Comparison of ENCODE assay signal across 1 cellular context in the genomic region with DNA sequence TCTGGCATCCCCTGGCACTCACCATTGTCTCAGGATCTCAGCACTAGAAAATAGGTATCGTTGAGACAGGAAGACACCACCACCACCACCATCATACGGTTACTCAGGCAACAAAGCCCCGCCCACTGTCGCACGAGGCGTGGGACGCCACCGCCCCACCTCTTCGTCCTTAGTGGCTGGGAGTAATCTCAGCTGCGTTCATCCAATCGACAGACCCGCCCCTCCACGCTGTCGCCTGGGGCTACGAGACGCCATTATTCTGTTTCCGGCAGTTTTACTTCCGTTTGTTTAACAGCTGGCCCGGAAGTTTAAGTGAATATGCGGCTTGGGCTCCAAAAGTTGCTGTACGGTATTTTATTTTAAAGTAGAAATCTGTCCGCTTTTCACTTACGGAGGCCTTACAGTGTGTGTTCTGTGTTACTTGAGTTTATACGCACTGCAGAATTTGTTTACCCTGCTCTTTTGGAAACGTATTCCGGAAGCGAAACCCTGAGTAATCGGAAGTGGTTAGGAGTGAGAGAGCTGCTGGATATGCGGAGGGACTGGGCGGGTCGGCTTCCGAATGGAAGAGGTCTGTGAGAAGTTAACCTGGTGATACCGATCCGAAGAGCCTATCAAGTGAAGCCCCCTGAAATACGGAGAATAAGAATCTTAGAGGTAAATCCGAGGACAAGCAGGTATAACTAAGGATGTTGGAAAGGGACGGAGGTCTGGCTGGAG.
TF ChIP-seq lines count a peak whose summit lies in the region.

A gene with protein sequence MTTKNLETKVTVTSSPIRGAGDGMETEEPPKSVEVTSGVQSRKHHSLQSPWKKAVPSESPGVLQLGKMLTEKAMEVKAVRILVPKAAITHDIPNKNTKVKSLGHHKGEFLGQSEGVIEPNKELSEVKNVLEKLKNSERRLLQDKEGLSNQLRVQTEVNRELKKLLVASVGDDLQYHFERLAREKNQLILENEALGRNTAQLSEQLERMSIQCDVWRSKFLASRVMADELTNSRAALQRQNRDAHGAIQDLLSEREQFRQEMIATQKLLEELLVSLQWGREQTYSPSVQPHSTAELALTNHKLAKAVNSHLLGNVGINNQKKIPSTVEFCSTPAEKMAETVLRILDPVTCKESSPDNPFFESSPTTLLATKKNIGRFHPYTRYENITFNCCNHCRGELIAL (plus strand): TSS at position 510 of the 720 bp plus-strand sequence. CDS start 1,328 bp downstream, outside the sequence.
A gene with protein sequence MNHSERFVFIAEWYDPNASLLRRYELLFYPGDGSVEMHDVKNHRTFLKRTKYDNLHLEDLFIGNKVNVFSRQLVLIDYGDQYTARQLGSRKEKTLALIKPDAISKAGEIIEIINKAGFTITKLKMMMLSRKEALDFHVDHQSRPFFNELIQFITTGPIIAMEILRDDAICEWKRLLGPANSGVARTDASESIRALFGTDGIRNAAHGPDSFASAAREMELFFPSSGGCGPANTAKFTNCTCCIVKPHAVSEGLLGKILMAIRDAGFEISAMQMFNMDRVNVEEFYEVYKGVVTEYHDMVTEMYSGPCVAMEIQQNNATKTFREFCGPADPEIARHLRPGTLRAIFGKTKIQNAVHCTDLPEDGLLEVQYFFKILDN (minus strand): TSS at position 112 of the 720 bp plus-strand sequence. CDS start 87 bp downstream, at position 25.

TF ChIP-seq in HEK293, 187 proteins besides CTCF, POLR2A, EP300 and RAD21 (continued from another document and continues in another):
- TF ChIP-seq ZNF394 (tag by site-specific recombination; IDR thresholded peaks at IDR 0.05; ENCODE audit: borderline replicate concordance) = peak; percentile 63; the same call in 1 of the 2 replicates
- TF ChIP-seq, protein P1, sequence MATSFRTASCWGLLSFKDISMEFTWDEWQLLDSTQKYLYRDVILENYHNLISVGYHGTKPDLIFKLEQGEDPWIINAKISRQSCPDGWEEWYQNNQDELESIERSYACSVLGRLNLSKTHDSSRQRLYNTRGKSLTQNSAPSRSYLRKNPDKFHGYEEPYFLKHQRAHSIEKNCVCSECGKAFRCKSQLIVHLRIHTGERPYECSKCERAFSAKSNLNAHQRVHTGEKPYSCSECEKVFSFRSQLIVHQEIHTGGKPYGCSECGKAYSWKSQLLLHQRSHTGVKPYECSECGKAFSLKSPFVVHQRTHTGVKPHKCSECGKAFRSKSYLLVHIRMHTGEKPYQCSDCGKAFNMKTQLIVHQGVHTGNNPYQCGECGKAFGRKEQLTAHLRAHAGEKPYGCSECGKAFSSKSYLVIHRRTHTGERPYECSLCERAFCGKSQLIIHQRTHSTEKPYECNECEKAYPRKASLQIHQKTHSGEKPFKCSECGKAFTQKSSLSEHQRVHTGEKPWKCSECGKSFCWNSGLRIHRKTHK (tag by site-specific recombination; IDR thresholded peaks at IDR 0.05) = no peak
- peak; percentile 94 for TF ChIP-seq SP2 (tag by site-specific recombination; IDR thresholded peaks at IDR 0.05)
- TF ChIP-seq ZBTB21 (tag by site-specific recombination; IDR thresholded peaks at IDR 0.05) = peak; percentile 71
- TF ChIP-seq ZNF2 (tag by site-specific recombination; IDR thresholded peaks at IDR 0.05) = peak; percentile 73
- TF ChIP-seq ZNF175 (tag by site-specific recombination; IDR thresholded peaks at IDR 0.05) = no peak
- TF ChIP-seq, protein P2, sequence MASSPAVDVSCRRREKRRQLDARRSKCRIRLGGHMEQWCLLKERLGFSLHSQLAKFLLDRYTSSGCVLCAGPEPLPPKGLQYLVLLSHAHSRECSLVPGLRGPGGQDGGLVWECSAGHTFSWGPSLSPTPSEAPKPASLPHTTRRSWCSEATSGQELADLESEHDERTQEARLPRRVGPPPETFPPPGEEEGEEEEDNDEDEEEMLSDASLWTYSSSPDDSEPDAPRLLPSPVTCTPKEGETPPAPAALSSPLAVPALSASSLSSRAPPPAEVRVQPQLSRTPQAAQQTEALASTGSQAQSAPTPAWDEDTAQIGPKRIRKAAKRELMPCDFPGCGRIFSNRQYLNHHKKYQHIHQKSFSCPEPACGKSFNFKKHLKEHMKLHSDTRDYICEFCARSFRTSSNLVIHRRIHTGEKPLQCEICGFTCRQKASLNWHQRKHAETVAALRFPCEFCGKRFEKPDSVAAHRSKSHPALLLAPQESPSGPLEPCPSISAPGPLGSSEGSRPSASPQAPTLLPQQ (tag by site-specific recombination; IDR thresholded peaks at IDR 0.05) = peak; percentile 57; the same call in 1 of the 2 replicates
- TF ChIP-seq, protein P3, sequence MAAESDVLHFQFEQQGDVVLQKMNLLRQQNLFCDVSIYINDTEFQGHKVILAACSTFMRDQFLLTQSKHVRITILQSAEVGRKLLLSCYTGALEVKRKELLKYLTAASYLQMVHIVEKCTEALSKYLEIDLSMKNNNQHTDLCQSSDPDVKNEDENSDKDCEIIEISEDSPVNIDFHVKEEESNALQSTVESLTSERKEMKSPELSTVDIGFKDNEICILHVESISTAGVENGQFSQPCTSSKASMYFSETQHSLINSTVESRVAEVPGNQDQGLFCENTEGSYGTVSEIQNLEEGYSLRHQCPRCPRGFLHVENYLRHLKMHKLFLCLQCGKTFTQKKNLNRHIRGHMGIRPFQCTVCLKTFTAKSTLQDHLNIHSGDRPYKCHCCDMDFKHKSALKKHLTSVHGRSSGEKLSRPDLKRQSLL (tag by site-specific recombination; IDR thresholded peaks at IDR 0.05) = 0 out of 2 replicates have a peak, but pooled peaks have one; percentile 7
- TF ChIP-seq ZNF501 (tag by site-specific recombination; IDR thresholded peaks at IDR 0.05) = peak; percentile 71
- TF ChIP-seq ZBTB26 (tag by site-specific recombination; optimal IDR thresholded peaks at IDR 0.05) = peak; percentile 4
- TF ChIP-seq ZNF114 (tag by site-specific recombination; IDR thresholded peaks at IDR 0.05) = no peak
- peak; percentile 91 for TF ChIP-seq KLF10 (tag by site-specific recombination; IDR thresholded peaks at IDR 0.05)
- TF ChIP-seq ZNF366 (tag by site-specific recombination; conservative IDR thresholded peaks at IDR 0.05) = peak; percentile 91
- TF ChIP-seq ZFP37 (tag by site-specific recombination; IDR thresholded peaks at IDR 0.05) = 0 out of 2 replicates have a peak, but pooled peaks have one; percentile 23
- peak; percentile 96 for TF ChIP-seq ZNF629 (tag by site-specific recombination; IDR thresholded peaks at IDR 0.05)
- TF ChIP-seq ZNF248 (tag by site-specific recombination; IDR thresholded peaks at IDR 0.05) = no peak
- peak; percentile 31; the same call in 1 of the 2 replicates for TF ChIP-seq ZNF324 (tag by site-specific recombination; IDR thresholded peaks at IDR 0.05)
- TF ChIP-seq ZNF664 (tag by site-specific recombination; IDR thresholded peaks at IDR 0.05) = 0 out of 2 replicates have a peak, but pooled peaks have one; percentile 19
- TF ChIP-seq ZNF221 (tag by site-specific recombination; IDR thresholded peaks at IDR 0.05; ENCODE audit: borderline replicate concordance) = no peak
- TF ChIP-seq GLIS1 (tag by site-specific recombination; IDR thresholded peaks at IDR 0.05) = no peak
- TF ChIP-seq MYNN (tag by site-specific recombination; IDR thresholded peaks at IDR 0.05; ENCODE audit: borderline replicate concordance) = no peak
- TF ChIP-seq ZSCAN30 (tag by site-specific recombination; IDR thresholded peaks at IDR 0.05) = peak; percentile 91
- no peak for TF ChIP-seq ZNF18 (tag by site-specific recombination; IDR thresholded peaks at IDR 0.05)
- no peak for TF ChIP-seq SCRT1 (tag by site-specific recombination; IDR thresholded peaks at IDR 0.05; ENCODE audit: borderline replicate concordance)
- TF ChIP-seq ZNF513 (tag by site-specific recombination; IDR thresholded peaks at IDR 0.05) = no peak
- TF ChIP-seq KLF1 (tag by site-specific recombination; IDR thresholded peaks at IDR 0.05) = peak; percentile 90
- TF ChIP-seq ZBTB17 (tag by site-specific recombination; IDR thresholded peaks at IDR 0.05) = peak; percentile 76
- TF ChIP-seq ZNF350 (tag by site-specific recombination; IDR thresholded peaks at IDR 0.05) = peak; percentile 91
- peak; percentile 60 for TF ChIP-seq ZEB2 (tag by site-specific recombination; IDR thresholded peaks at IDR 0.05)
- TF ChIP-seq ZNF843 (tag by site-specific recombination; IDR thresholded peaks at IDR 0.05) = peak; percentile 58; the same call in 1 of the 2 replicates
- 0 out of 2 replicates have a peak, but pooled peaks have one; percentile 49 for TF ChIP-seq ZBTB48 (tag by site-specific recombination; IDR thresholded peaks at IDR 0.05)
- peak; percentile 100 for TF ChIP-seq ZNF518A (tag by site-specific recombination; conservative IDR thresholded peaks at IDR 0.05; ENCODE audit: low read depth)
- TF ChIP-seq, protein P4, sequence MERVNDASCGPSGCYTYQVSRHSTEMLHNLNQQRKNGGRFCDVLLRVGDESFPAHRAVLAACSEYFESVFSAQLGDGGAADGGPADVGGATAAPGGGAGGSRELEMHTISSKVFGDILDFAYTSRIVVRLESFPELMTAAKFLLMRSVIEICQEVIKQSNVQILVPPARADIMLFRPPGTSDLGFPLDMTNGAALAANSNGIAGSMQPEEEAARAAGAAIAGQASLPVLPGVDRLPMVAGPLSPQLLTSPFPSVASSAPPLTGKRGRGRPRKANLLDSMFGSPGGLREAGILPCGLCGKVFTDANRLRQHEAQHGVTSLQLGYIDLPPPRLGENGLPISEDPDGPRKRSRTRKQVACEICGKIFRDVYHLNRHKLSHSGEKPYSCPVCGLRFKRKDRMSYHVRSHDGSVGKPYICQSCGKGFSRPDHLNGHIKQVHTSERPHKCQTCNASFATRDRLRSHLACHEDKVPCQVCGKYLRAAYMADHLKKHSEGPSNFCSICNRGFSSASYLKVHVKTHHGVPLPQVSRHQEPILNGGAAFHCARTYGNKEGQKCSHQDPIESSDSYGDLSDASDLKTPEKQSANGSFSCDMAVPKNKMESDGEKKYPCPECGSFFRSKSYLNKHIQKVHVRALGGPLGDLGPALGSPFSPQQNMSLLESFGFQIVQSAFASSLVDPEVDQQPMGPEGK (tag by site-specific recombination; IDR thresholded peaks at IDR 0.05) = no peak
- no peak for TF ChIP-seq GLIS2 (tag by site-specific recombination; IDR thresholded peaks at IDR 0.05)
- TF ChIP-seq ZNF169 (tag by site-specific recombination; IDR thresholded peaks at IDR 0.05) = no peak
- no peak; the same call in 1 of the 2 replicates for TF ChIP-seq ZBTB8A (tag by site-specific recombination; IDR thresholded peaks at IDR 0.05)
- peak; percentile 66; the same call in 1 of the 2 replicates for TF ChIP-seq KLF8 (tag by site-specific recombination; IDR thresholded peaks at IDR 0.05)
